In genomic region chr2:168207861-168208260, GRCh38 we compare ENCODE assay signal across 1 cellular context.
TF ChIP-seq lines count a peak whose summit lies in the region.

No MANE protein-coding gene starts in this region.

TF ChIP-seq in HCT116, 20 proteins besides CTCF, POLR2A, EP300 and RAD21:
- TF ChIP-seq REST (IDR thresholded peaks at IDR 0.05; ENCODE audit: low read depth) (no peak), CBX3 (IDR thresholded peaks at IDR 0.05; ENCODE audit: low read depth) (no peak), POLR2AphosphoS5 (IDR thresholded peaks at IDR 0.05; ENCODE audit: low read depth, low read length) (no peak), FOSL1 (IDR thresholded peaks at IDR 0.05; ENCODE audit: low read depth) (no peak), SRF (IDR thresholded peaks at IDR 0.05; ENCODE audit: low read depth) (no peak), ZBTB33 (IDR thresholded peaks at IDR 0.05; ENCODE audit: extremely low read depth, insufficient replicate concordance, low read length) (no peak), ZNF274 (IDR thresholded peaks at IDR 0.05; ENCODE audit: low read depth, low read length) (no peak)
TF ChIP-seq in HCT116: peak in this region for 0.
